In genomic region chr10:27500886-27501285, GRCh38 we compare ENCODE assay signal across 17 cellular contexts. TPM values are rescaled to one million over a fixed set of nuclear protein-coding genes. Genes with fewer than 3 reads are reported as not detected.
DNase-seq lines count a peak whose midpoint lies in the region; ATAC-seq, FAIRE-seq and TF ChIP-seq lines count a peak whose summit lies in the region.
"Had no signal": no experiment of that assay in that cellular context is flagged by ENCODE, and none has a peak within 500 bp of the region (broad histone marks: within the 10 kb centered on the region; RNA-seq: fewer than 3 reads in every experiment).

No MANE protein-coding gene starts in this region.

- 71 to 85% methylated on average over 5 of the region's 5 CpGs for WGBS in tibial nerve, 2 donors

- H3K9me3 ChIP-seq in RWPE2 (ENCODE audit: severe bottlenecking) (no peaks in the 10 kb centered on the region), keratinocyte (ENCODE audit: control insufficient read depth, low read depth, low read length) (no peaks in the 10 kb centered on the region), tibial nerve (no peaks in the 10 kb centered on the region)
- H3K9me3 ChIP-seq: BE2C had no signal

- H3K4me1 ChIP-seq in RWPE2 (ENCODE audit: insufficient read depth, poor library complexity, severe bottlenecking), result peaks cover 15% of the 10 kb centered on the region
- H3K4me1 ChIP-seq in keratinocyte (ENCODE audit: control insufficient read depth, extremely low read depth, insufficient read depth, low read length), result peaks cover 26% of the 10 kb centered on the region
- H3K4me1 ChIP-seq in tibial nerve, result peaks cover 0 to 9% (median 7%) of the 10 kb centered on the region in 4 donors
- H3K4me1 ChIP-seq: BE2C had no signal

- no peaks in the 10 kb centered on the region for H3K27me3 ChIP-seq in RWPE2 (ENCODE audit: insufficient read depth, poor library complexity, severe bottlenecking)
- H3K27me3 ChIP-seq in keratinocyte (ENCODE audit: control insufficient read depth, extremely low read depth, insufficient read depth, low read length), result no peaks in the 10 kb centered on the region
- H3K27me3 ChIP-seq in tibial nerve, result no peaks in the 10 kb centered on the region

- TF ChIP-seq CTCF in RWPE2 (IDR thresholded peaks at IDR 0.05; ENCODE audit: poor library complexity, severe bottlenecking), result no peak
- TF ChIP-seq CTCF in keratinocyte (optimal IDR thresholded peaks at IDR 0.05 in 1 of 3, IDR thresholded peaks at IDR 0.05 in 1 of 3, conservative IDR thresholded peaks at IDR 0.05 in 1 of 3; ENCODE audit: extremely low read depth in 1 of 3, insufficient read depth in 2 of 3, low read length in 3 of 3), result no peak
- TF ChIP-seq CTCF in tibial nerve (IDR thresholded peaks at IDR 0.05), result no peak

- H2AFZ ChIP-seq in keratinocyte (ENCODE audit: control insufficient read depth, low read length), result peak overlapping the region; percentile 80
- H2AFZ ChIP-seq: GM23248 had no signal

- no peaks in the 10 kb centered on the region for H4K20me1 ChIP-seq in keratinocyte (ENCODE audit: control insufficient read depth, extremely low read depth, insufficient read depth, low read length)

- H3K27ac ChIP-seq in RWPE2 (ENCODE audit: poor library complexity, severe bottlenecking), result peak overlapping the region; percentile 34
- peak overlapping the region; percentile 66 for H3K27ac ChIP-seq in epithelial cell of prostate
- peak overlapping the region; percentile 79 for H3K27ac ChIP-seq in keratinocyte (ENCODE audit: control insufficient read depth, insufficient read depth, low read length)
- no peak overlapping the region for H3K27ac ChIP-seq in tibial nerve
- H3K27ac ChIP-seq: A549, C4-2B, GM23248 had no signal

- dilution Hi-C loops in keratinocyte (cut with MboI; ENCODE audit: extremely low pct_ligation_motif_present, low sequenced_read_pairs), result no loop called here

- peak; percentile 60 for ATAC-seq in RWPE2 (ENCODE audit: low read depth)
- no peak for ATAC-seq in HG03571 (IDR thresholded peaks at IDR 0.05; ENCODE audit: unreplicated experiment)
- ATAC-seq: A549, HCT116 had no signal

- peak overlapping the region; percentile 67 for H3K9ac ChIP-seq in keratinocyte (ENCODE audit: control insufficient read depth, extremely low read depth, insufficient read depth, low read length)
- H3K9ac ChIP-seq: GM23248 had no signal

- TF ChIP-seq POLR2A in tibial nerve (IDR thresholded peaks at IDR 0.05), result no peak

- H3K9me1 ChIP-seq in keratinocyte (ENCODE audit: control insufficient read depth, extremely low read depth, insufficient read depth, low read length), result peaks cover 3% of the 10 kb centered on the region

- H3K4me3 ChIP-seq in RWPE2 (ENCODE audit: severe bottlenecking) (no peak overlapping the region), keratinocyte (ENCODE audit: control insufficient read depth in 2 of 3, extremely low read depth in 1 of 3, insufficient read depth in 2 of 3, low read depth in 1 of 3, low read length in 3 of 3) (peak overlapping the region in 2 of 3 experiments; percentile 45 to 53), tibial nerve (no peak overlapping the region)
- H3K4me3 ChIP-seq: A549, GM23248 had no signal

- no peak for TF ChIP-seq EP300 in tibial nerve (IDR thresholded peaks at IDR 0.05)

- DNase-seq in RWPE2 (ENCODE audit: low spot score), result no peak
- peak; percentile 78 for DNase-seq in epithelial cell of prostate (ENCODE audit: low read depth, low spot score)
- peak; percentile 82 for DNase-seq in keratinocyte (ENCODE audit: low read depth, low spot score)
- no peak for DNase-seq in tibial nerve (ENCODE audit: low spot score in 2 of 2)
- no peak for DNase-seq in NCI-H1694 treated with DMSO at 0.1 percent for 48 hours (lab: John Stamatoyannopoulos, UW)
- DNase-seq in GDM1 (lab: John Stamatoyannopoulos, UW), result no peak
- DNase-seq: BE2C; CD4-positive, alpha-beta memory T cell; DMS153; DND-41; GF-D8; GM23248 had no signal

- H3K79me2 ChIP-seq in keratinocyte (ENCODE audit: control insufficient read depth, insufficient read depth, low read length), result peaks cover 17% of the 10 kb centered on the region

- peak; percentile 100 for FAIRE-seq in keratinocyte (lab: Jason Lieb, UNC)
- FAIRE-seq: A549, H54 had no signal

- H3K4me2 ChIP-seq in keratinocyte (ENCODE audit: control insufficient read depth, extremely low read depth, insufficient read depth, low read depth, low read length), result peak overlapping the region; percentile 86
- H3K4me2 ChIP-seq: A549 had no signal

- H3K36me3 ChIP-seq in RWPE2 (ENCODE audit: low read depth), result peaks cover 6% of the 10 kb centered on the region; the same call in 1 of the 2 replicates
- peaks cover 0 to 3% of the 10 kb centered on the region in 2 experiments for H3K36me3 ChIP-seq in keratinocyte (ENCODE audit: control insufficient read depth in 2 of 2, extremely low read depth in 1 of 2, insufficient read depth in 2 of 2, low read length in 2 of 2)
- H3K36me3 ChIP-seq in tibial nerve, result no peaks in the 10 kb centered on the region
- H3K36me3 ChIP-seq: BE2C had no signal

RNA-seq across cellular contexts. Expression of gene RAB18, which starts 3.2 kb away (rescaled TPM):
- polyA plus RNA-seq in keratinocyte, result 72.6 to 179 TPM (median 94.4 TPM) in 3 replicates
- polyA plus RNA-seq in keratinocyte (2011; ENCODE audit: low read depth), result 137 TPM
- polyA plus RNA-seq in keratinocyte (2011; cell fraction: cytosol; rRNA removed), result 96.3 and 190 TPM in 2 replicates
- 62.0 and 102 TPM in 2 replicates for polyA plus RNA-seq in keratinocyte (2011; cell fraction: nucleus; rRNA removed)
- 107 and 125 TPM in 2 replicates for polyA plus RNA-seq in keratinocyte (2012; ENCODE audit: low replicate concordance)
- 5.0 to 60.1 TPM (median 26.0 TPM) in 3 replicates for polyA minus RNA-seq in keratinocyte
- polyA minus RNA-seq in keratinocyte (2011; cell fraction: cytosol; rRNA and poly(A)+ RNA removed), result 49.7 TPM
- 23.1 and 49.6 TPM in 2 replicates for polyA minus RNA-seq in keratinocyte (2011; cell fraction: nucleus; rRNA and poly(A)+ RNA removed)
- 10 to 100 TPM; 20.7 to 33.3 (median 23.2) TPM for total RNA-seq in tibial nerve

Comparison
In these comparisons a context has a peak if more than half of its experiments do, and no peak if none do; other contexts are left out.
1. DNase-seq: peak in epithelial cell of prostate (single experiment) and keratinocyte (single experiment); none in RWPE2 (single experiment), tibial nerve (0 of 2), NCI-H1694 treated with DMSO at 0.1 percent for 48 hours (single experiment) and GDM1 (single experiment).
2. H3K27ac ChIP-seq: peak in RWPE2 (single experiment), epithelial cell of prostate (single experiment) and keratinocyte (single experiment); none in tibial nerve (0 of 4).
3. H3K4me3 ChIP-seq: peak in keratinocyte (2 of 3); none in RWPE2 (single experiment) and tibial nerve (0 of 4).